In the genomic region with DNA sequence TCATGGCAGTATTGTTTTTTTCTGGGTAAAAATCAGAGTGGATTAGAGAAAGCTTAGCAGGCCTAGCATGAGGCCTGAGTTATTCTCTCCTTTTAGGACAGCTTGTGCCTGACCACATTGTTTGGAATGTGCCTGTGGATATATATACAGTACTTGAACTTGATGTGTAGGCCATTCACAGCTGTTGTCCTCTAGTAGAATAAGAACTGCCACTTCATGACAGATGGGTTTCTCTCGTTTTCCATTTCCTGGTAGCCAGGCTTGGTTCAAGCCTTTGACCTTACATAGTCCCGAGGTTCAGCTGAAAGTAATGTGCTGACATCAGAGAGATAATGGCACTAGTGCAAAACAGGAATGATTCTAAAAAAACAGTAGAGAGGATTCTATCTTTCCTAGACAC, we compare ENCODE assay signal across 14 cellular contexts.
DNase-seq lines count a peak whose midpoint lies in the region; ATAC-seq lines count a peak whose summit lies in the region.
"Had no signal": no experiment of that assay in that cellular context is flagged by ENCODE, and none has a peak within 500 bp of the region (broad histone marks: within the 10 kb centered on the region; RNA-seq: fewer than 3 reads in every experiment).

No MANE protein-coding gene starts in this region.

- DNase-seq in NCI-H2171 treated with DMSO at 0.1 percent for 48 hours (lab: John Stamatoyannopoulos, UW) (peak; percentile 28), NCI-H2171 (lab: John Stamatoyannopoulos, UW) (no peak), SHP77 treated with DMSO at 0.1 percent for 48 hours (lab: John Stamatoyannopoulos, UW) (peak; percentile 73), left cardiac atrium (no peak), smooth muscle cell of the brain vasculature (ENCODE audit: low read depth, low spot score) (peak; percentile 20), OCI-M1 (lab: John Stamatoyannopoulos, UW) (no peak), G401 (ENCODE audit: low spot score) (no peak)
- DNase-seq in activated naive CD4-positive, alpha-beta T cell treated with anti-CD3 and anti-CD28 coated beads, Interleukin-2, amount 50 U/mL, for 72 hours (ENCODE audit: low spot score in 2 of 2), result no peak
- DNase-seq: activated CD4-positive, alpha-beta T cell treated with anti-CD3 and anti-CD28 coated beads, Interleukin-2, amount 50 U/mL, for 48 hours; KG1; SIG-M5; stimulated activated CD4-positive, alpha-beta T cell treated with anti-CD3 and anti-CD28 coated beads, Interleukin-12 subunit alpha, Interleukin-12 subunit beta, amount 100 ng/mL, for 4 hours; stimulated activated naive CD4-positive, alpha-beta T cell treated with Interleukin-2 at 50 U/mL for 16 hours had no signal

- peak; percentile 44 to 79 for ATAC-seq in left cardiac atrium
- no peak for ATAC-seq in activated naive CD4-positive, alpha-beta T cell treated with anti-CD3 and anti-CD28 coated beads, Interleukin-2, amount 50 U/mL, for 72 hours
- ATAC-seq: esophagus mucosa had no signal

- H3K27ac Mint-ChIP-seq in activated naive CD4-positive, alpha-beta T cell treated with anti-CD3 and anti-CD28 coated beads, Interleukin-2, amount 50 U/mL, for 72 hours, result no peak overlapping the region

- peaks cover 0 to 4% of the 10 kb centered on the region in 2 donors for H3K9me3 Mint-ChIP-seq in activated naive CD4-positive, alpha-beta T cell treated with anti-CD3 and anti-CD28 coated beads, Interleukin-2, amount 50 U/mL, for 72 hours

- no peaks in the 10 kb centered on the region for H3K36me3 Mint-ChIP-seq in activated naive CD4-positive, alpha-beta T cell treated with anti-CD3 and anti-CD28 coated beads, Interleukin-2, amount 50 U/mL, for 72 hours

- in situ Hi-C loops in G401 (cut with HindIII; ENCODE audit: low sequenced_read_pairs), result no loop called here

- intact Hi-C loops in left cardiac atrium (cut with DNase I), result no loop called here

Comparison
In these comparisons a context has a peak if more than half of its experiments do, and no peak if none do; other contexts are left out.
1. DNase-seq: peak in NCI-H2171 treated with DMSO at 0.1 percent for 48 hours (single experiment), SHP77 treated with DMSO at 0.1 percent for 48 hours (single experiment) and smooth muscle cell of the brain vasculature (single experiment); none in NCI-H2171 (single experiment), left cardiac atrium (single experiment), OCI-M1 (single experiment), activated naive CD4-positive, alpha-beta T cell treated with anti-CD3 and anti-CD28 coated beads, Interleukin-2, amount 50 U/mL, for 72 hours (0 of 2) and G401 (single experiment).
2. ATAC-seq: peak in left cardiac atrium (2 of 2); none in activated naive CD4-positive, alpha-beta T cell treated with anti-CD3 and anti-CD28 coated beads, Interleukin-2, amount 50 U/mL, for 72 hours (0 of 2).